Comparison of ENCODE assay signal across 15 cellular contexts in the genomic region with DNA sequence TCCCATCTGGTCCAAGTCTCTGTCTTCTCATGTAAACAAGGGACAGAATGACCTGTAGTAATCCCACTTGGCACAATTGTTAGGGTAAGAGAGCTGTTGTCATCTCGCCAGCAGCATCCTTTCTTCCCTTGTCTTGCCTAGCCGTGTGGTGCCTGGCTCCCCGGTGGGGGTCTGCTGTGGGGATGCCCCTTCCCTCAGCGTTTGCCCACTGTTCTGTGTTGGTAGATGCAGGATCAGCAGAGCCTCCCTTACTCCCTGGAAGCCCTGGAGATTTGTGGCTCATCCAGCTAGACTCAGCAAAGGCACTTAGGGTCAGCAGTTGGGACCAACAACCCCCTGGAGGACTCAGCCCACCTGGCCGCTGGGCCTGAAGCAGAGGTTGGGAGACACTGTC. TPM values are rescaled to one million over a fixed set of nuclear protein-coding genes. Genes with fewer than 3 reads are reported as not detected.
DNase-seq lines count a peak whose midpoint lies in the region; ATAC-seq and TF ChIP-seq lines count a peak whose summit lies in the region.
"Had no signal": no experiment of that assay in that cellular context is flagged by ENCODE, and none has a peak within 500 bp of the region (broad histone marks: within the 10 kb centered on the region; RNA-seq: fewer than 3 reads in every experiment).

No MANE protein-coding gene starts in this region.

- CTCF ChIA-PET in activated CD8-positive, alpha-beta memory T cell treated with anti-CD3 and anti-CD28 coated beads, Interleukin-2, amount 10 ng/mL, durations not matched to agents 7 days and 5 days (lab: Charles Lee): interaction anchor here (1.0 to 1.7 kb wide), 2 partner anchors 13 to 78 kb away, joined by 3 to 5 read pairs; a partner anchor contains a TSS

- H3K36me3 Mint-ChIP-seq in activated CD8-positive, alpha-beta memory T cell treated with anti-CD3 and anti-CD28 coated beads, Interleukin-2, amount 10 ng/mL, durations not matched to agents 7 days and 5 days: no peaks in the 10 kb centered on the region

- H3K9me3 Mint-ChIP-seq in activated CD8-positive, alpha-beta memory T cell treated with anti-CD3 and anti-CD28 coated beads, Interleukin-2, amount 10 ng/mL, durations not matched to agents 7 days and 5 days (ENCODE audit: low read depth): no peaks in the 10 kb centered on the region

- H3K4me3 ChIP-seq in DOHH2 (ENCODE audit: low read length) (no peak overlapping the region), SU-DHL-6 (ENCODE audit: insufficient read depth, low read length, poor library complexity, severe bottlenecking) (no peak overlapping the region), skin epidermis (no peak overlapping the region)
- H3K4me3 ChIP-seq: adrenal gland had no signal

- TF ChIP-seq CTCF in DOHH2 (IDR thresholded peaks at IDR 0.05; ENCODE audit: low read depth, low read length, poor library complexity, severe bottlenecking) (no peak), SU-DHL-6 (IDR thresholded peaks at IDR 0.05; ENCODE audit: insufficient read depth, low read length, poor library complexity, severe bottlenecking) (no peak)

- H3K4me1 Mint-ChIP-seq in activated CD8-positive, alpha-beta memory T cell treated with anti-CD3 and anti-CD28 coated beads, Interleukin-2, amount 10 ng/mL, durations not matched to agents 7 days and 5 days: peaks cover 26% of the 10 kb centered on the region

- H3K27me3 ChIP-seq in DOHH2 (ENCODE audit: control insufficient read depth, low read length): no peaks in the 10 kb centered on the region
- H3K27me3 ChIP-seq in SU-DHL-6 (ENCODE audit: low read length): no peaks in the 10 kb centered on the region
- H3K27me3 ChIP-seq: adrenal gland had no signal

- H3F3A ChIP-seq in DOHH2 (ENCODE audit: control insufficient read depth, insufficient read depth) (peaks cover 3% of the 10 kb centered on the region), SU-DHL-6 (ENCODE audit: insufficient read depth) (peaks cover 2% of the 10 kb centered on the region; the same call in 1 of the 2 replicates)

- H3K79me2 ChIP-seq in DOHH2 (ENCODE audit: control insufficient read depth, low read length) (peaks cover 93% of the 10 kb centered on the region), SU-DHL-6 (ENCODE audit: insufficient read depth, low read length) (peaks cover 87% of the 10 kb centered on the region)

- H3K4me2 ChIP-seq in DOHH2 (ENCODE audit: low read length) (peak overlapping the region; percentile 39), SU-DHL-6 (ENCODE audit: low read depth, low read length, poor library complexity, severe bottlenecking) (no peak overlapping the region)

- DNase-seq in iPS-NIHi11 (ENCODE audit: low spot score) (peak; percentile 56), GM19240 (ENCODE audit: insufficient read length, low spot score) (no peak)
- DNase-seq in activated CD8-positive, alpha-beta memory T cell treated with anti-CD3 and anti-CD28 coated beads, Interleukin-2, amount 10 ng/mL, durations not matched to agents 7 days and 5 days: no peak
- DNase-seq: activated CD8-positive, alpha-beta memory T cell treated with anti-CD3 and anti-CD28 coated beads, Interleukin-2, amount 50 U/mL, for 48 hours; adrenal gland; AML-193; DMS79; NCI-H1105 treated with DMSO at 0.1 percent for 48 hours; NCI-H526; SHP77 had no signal

- H4K20me1 ChIP-seq in DOHH2 (ENCODE audit: control insufficient read depth, insufficient read depth, low read depth, low read length): peaks cover 18% of the 10 kb centered on the region; the same call in 1 of the 2 replicates
- H4K20me1 ChIP-seq in SU-DHL-6 (ENCODE audit: low read depth, low read length): no peaks in the 10 kb centered on the region

- H3K9me3 ChIP-seq in DOHH2 (ENCODE audit: control insufficient read depth, insufficient read depth, low read length) (no peaks in the 10 kb centered on the region), SU-DHL-6 (ENCODE audit: insufficient read depth, low read length) (no peaks in the 10 kb centered on the region)
- H3K9me3 ChIP-seq: adrenal gland had no signal

- no peak overlapping the region for H2AFZ ChIP-seq in SU-DHL-6 (ENCODE audit: low read depth, low read length, severe bottlenecking)

- H3K4me1 ChIP-seq in DOHH2 (ENCODE audit: control insufficient read depth, low read length): peaks cover 57% of the 10 kb centered on the region

- H3K9ac ChIP-seq in SU-DHL-6 (ENCODE audit: low read length): 0 out of 2 replicates have a peak overlapping the region, but pooled peaks have one; percentile 2

- H3K4me3 Mint-ChIP-seq in activated CD8-positive, alpha-beta memory T cell treated with anti-CD3 and anti-CD28 coated beads, Interleukin-2, amount 10 ng/mL, durations not matched to agents 7 days and 5 days: no peak overlapping the region

- H3K27me3 Mint-ChIP-seq in activated CD8-positive, alpha-beta memory T cell treated with anti-CD3 and anti-CD28 coated beads, Interleukin-2, amount 10 ng/mL, durations not matched to agents 7 days and 5 days: no peaks in the 10 kb centered on the region

- H3K9me2 ChIP-seq in DOHH2 (replicated peaks; ENCODE audit: control insufficient read depth, low read length): no peaks in the 10 kb centered on the region
- H3K9me2 ChIP-seq in SU-DHL-6 (replicated peaks; ENCODE audit: insufficient read depth, low read length): no peaks in the 10 kb centered on the region

- no peak overlapping the region for H3K27ac ChIP-seq in DOHH2 (ENCODE audit: low read depth, low read length)
- no peak overlapping the region for H3K27ac ChIP-seq in SU-DHL-6 (ENCODE audit: low read depth, low read length)
- peak overlapping the region in 13 of 21 experiments; percentile 0 to 73 (median 39) for H3K27ac ChIP-seq in skin epidermis

- no peak for ATAC-seq in GM21576 (IDR thresholded peaks at IDR 0.05; ENCODE audit: unreplicated experiment)
- no peak for ATAC-seq in SK-N-SH treated with all-trans-retinoic acid at 6 μM for 48 hours
- ATAC-seq in activated CD8-positive, alpha-beta memory T cell treated with anti-CD3 and anti-CD28 coated beads, Interleukin-2, amount 10 ng/mL, durations not matched to agents 7 days and 5 days: no peak

- H3K27ac Mint-ChIP-seq in activated CD8-positive, alpha-beta memory T cell treated with anti-CD3 and anti-CD28 coated beads, Interleukin-2, amount 10 ng/mL, durations not matched to agents 7 days and 5 days: no peak overlapping the region

- H3K36me3 ChIP-seq in DOHH2 (ENCODE audit: control insufficient read depth, low read length) (peaks cover 44% of the 10 kb centered on the region), SU-DHL-6 (ENCODE audit: low read length) (no peaks in the 10 kb centered on the region)

TF ChIP-seq in SK-N-SH treated with all-trans-retinoic acid at 6 μM for 48 hours, 23 proteins besides CTCF, POLR2A, EP300 and RAD21:
- TF ChIP-seq ARNTL (CRISPR knock-in tag; IDR thresholded peaks at IDR 0.05; ENCODE audit: borderline replicate concordance, low read depth) (no peak), ZFP30 (CRISPR knock-in tag; IDR thresholded peaks at IDR 0.05) (no peak), TCF4 (CRISPR knock-in tag; IDR thresholded peaks at IDR 0.05; ENCODE audit: borderline replicate concordance) (no peak), GLIS3 (CRISPR knock-in tag; IDR thresholded peaks at IDR 0.05) (no peak), ESRRG (CRISPR knock-in tag; IDR thresholded peaks at IDR 0.05) (no peak), BACH2 (CRISPR knock-in tag; IDR thresholded peaks at IDR 0.05; ENCODE audit: borderline replicate concordance) (no peak), TOX (CRISPR knock-in tag; IDR thresholded peaks at IDR 0.05; ENCODE audit: borderline replicate concordance) (no peak), CSDC2 (CRISPR knock-in tag; IDR thresholded peaks at IDR 0.05) (no peak), ZC3H10 (CRISPR knock-in tag; IDR thresholded peaks at IDR 0.05) (no peak)
- TF ChIP-seq, protein P1, sequence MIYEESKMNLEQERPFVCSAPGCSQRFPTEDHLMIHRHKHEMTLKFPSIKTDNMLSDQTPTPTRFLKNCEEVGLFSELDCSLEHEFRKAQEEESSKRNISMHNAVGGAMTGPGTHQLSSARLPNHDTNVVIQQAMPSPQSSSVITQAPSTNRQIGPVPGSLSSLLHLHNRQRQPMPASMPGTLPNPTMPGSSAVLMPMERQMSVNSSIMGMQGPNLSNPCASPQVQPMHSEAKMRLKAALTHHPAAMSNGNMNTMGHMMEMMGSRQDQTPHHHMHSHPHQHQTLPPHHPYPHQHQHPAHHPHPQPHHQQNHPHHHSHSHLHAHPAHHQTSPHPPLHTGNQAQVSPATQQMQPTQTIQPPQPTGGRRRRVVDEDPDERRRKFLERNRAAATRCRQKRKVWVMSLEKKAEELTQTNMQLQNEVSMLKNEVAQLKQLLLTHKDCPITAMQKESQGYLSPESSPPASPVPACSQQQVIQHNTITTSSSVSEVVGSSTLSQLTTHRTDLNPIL (CRISPR knock-in tag; IDR thresholded peaks at IDR 0.05; ENCODE audit: low read depth): no peak

RNA-seq across cellular contexts. Expression of a gene that starts 13.0 kb away (rescaled TPM):
- 10 to 100 TPM; 90.0 to 93.3 TPM for total RNA-seq in activated CD8-positive, alpha-beta memory T cell treated with anti-CD3 and anti-CD28 coated beads, Interleukin-2, amount 10 ng/mL, durations not matched to agents 7 days and 5 days

RNA-seq across cellular contexts. Expression of a gene that starts 13.4 kb away (rescaled TPM):
- 10 to 100 TPM; 54.5 to 75.0 TPM for total RNA-seq in activated CD8-positive, alpha-beta memory T cell treated with anti-CD3 and anti-CD28 coated beads, Interleukin-2, amount 10 ng/mL, durations not matched to agents 7 days and 5 days

RNA-seq across cellular contexts. Expression of a gene that starts 35.3 kb away (rescaled TPM):
- total RNA-seq in activated CD8-positive, alpha-beta memory T cell treated with anti-CD3 and anti-CD28 coated beads, Interleukin-2, amount 10 ng/mL, durations not matched to agents 7 days and 5 days: 10 to 100 TPM; 38.8 to 45.1 TPM

Comparison
In these comparisons a context has a peak if more than half of its experiments do, and no peak if none do; other contexts are left out.
1. H3K27ac ChIP-seq: peak in skin epidermis (13 of 21); none in DOHH2 (single experiment) and SU-DHL-6 (single experiment).